ENCODE assay signal across 2 cellular contexts in genomic region chr2:240569998-240570530, GRCh38.
TF ChIP-seq lines count a peak whose summit lies in the region.

No MANE protein-coding gene starts in this region.

TF ChIP-seq in SK-N-SH, 30 proteins besides CTCF, POLR2A, EP300 and RAD21:
- TF ChIP-seq IRF3 (IDR thresholded peaks at IDR 0.05; ENCODE audit: low read depth, low read length), result no peak
- TF ChIP-seq GATA2 (CRISPR knock-in tag; IDR thresholded peaks at IDR 0.05), result no peak
- no peak for TF ChIP-seq YY1 (IDR thresholded peaks at IDR 0.05; ENCODE audit: low read depth)
- TF ChIP-seq ELF1 (IDR thresholded peaks at IDR 0.05), result no peak
- TF ChIP-seq ZBTB33 (IDR thresholded peaks at IDR 0.05; ENCODE audit: borderline replicate concordance, low read depth), result no peak

TF ChIP-seq in SK-N-SH treated with all-trans-retinoic acid at 6 μM for 48 hours, 23 proteins besides CTCF, POLR2A, EP300 and RAD21 (continued from another document):
- TF ChIP-seq CREB5 (CRISPR knock-in tag; IDR thresholded peaks at IDR 0.05; ENCODE audit: low read depth) (no peak), PATZ1 (CRISPR knock-in tag; IDR thresholded peaks at IDR 0.05; ENCODE audit: borderline replicate concordance) (no peak)
TF ChIP-seq in SK-N-SH treated with all-trans-retinoic acid at 6 μM for 48 hours: peak in this region for 0.
